In the genomic region with DNA sequence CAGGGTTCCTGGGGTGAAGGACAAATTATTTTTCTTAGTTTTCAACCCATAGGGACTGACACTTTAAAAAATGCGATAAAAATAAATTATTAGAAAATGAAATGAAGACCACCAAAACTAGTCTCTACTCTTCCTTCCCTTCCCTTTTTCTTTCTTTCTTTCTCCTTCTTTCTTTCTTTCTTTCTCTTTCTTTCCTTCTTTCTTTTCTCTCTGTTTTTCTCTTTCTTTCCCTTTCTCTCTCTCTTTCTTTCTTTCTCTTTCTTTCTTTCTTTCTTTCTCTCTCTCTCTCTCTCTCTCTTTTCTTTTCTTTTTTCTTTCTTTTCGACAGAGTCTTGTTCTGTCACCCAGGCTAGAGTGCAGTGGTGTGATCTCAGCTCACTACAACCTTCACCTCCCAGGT, we compare ENCODE assay signal across 27 cellular contexts.
"Had no signal": no experiment of that assay in that cellular context is flagged by ENCODE, and none has a peak within 500 bp of the region (broad histone marks: within the 10 kb centered on the region; RNA-seq: fewer than 3 reads in every experiment).

No MANE protein-coding gene starts in this region.

- H3K4me3 ChIP-seq: gastroesophageal sphincter, hepatocyte, pancreas, prostate gland, sigmoid colon, smooth muscle cell, stomach, transverse colon had no signal

- H3K4me2 ChIP-seq: hepatocyte, smooth muscle cell had no signal

- H2AFZ ChIP-seq: hepatocyte had no signal

- ATAC-seq: gastroesophageal sphincter; left cardiac atrium; pancreas; stimulated activated naive B cell treated with anti-CD40 and anti-IgM and Interleukin-4, amounts not matched to agents 10 μg/mL and 1 μg/mL and 100 μg/mL, for 72 hours had no signal

- H3K4me3 Mint-ChIP-seq: activated naive CD4-positive, alpha-beta T cell treated with anti-CD3 and anti-CD28 coated beads, Interleukin-2, amount 10 ng/mL, durations not matched to agents 7 days and 5 days; activated T-helper 1 cell treated with anti-CD3 and anti-CD28 coated beads, Interleukin-12 subunit alpha, Interleukin-12 subunit beta, Interleukin-2, Interleukin-4 antibody, amounts not matched to agents 30 ng/mL and 10 ng/mL and 1 ng/mL, durations not matched to agents 14 hours and 24 hours and 36 hours; nephron progenitor cell had no signal

- H3K9me3 Mint-ChIP-seq: activated naive CD4-positive, alpha-beta T cell treated with anti-CD3 and anti-CD28 coated beads, Interleukin-2, amount 10 ng/mL, durations not matched to agents 7 days and 5 days; activated T-helper 1 cell treated with anti-CD3 and anti-CD28 coated beads, Interleukin-12 subunit alpha, Interleukin-12 subunit beta, Interleukin-2, Interleukin-4 antibody, amounts not matched to agents 30 ng/mL and 10 ng/mL and 1 ng/mL, durations not matched to agents 14 hours and 24 hours and 36 hours; naive B cell; nephron progenitor cell; stimulated activated naive B cell treated with anti-CD40 and anti-IgM and Interleukin-4, amounts not matched to agents 10 μg/mL and 1 μg/mL and 100 μg/mL, for 72 hours had no signal

- H3K4me1 ChIP-seq: pancreas, prostate gland, transverse colon had no signal

- H3K36me3 Mint-ChIP-seq: activated naive CD4-positive, alpha-beta T cell treated with anti-CD3 and anti-CD28 coated beads, Interleukin-2, amount 10 ng/mL, durations not matched to agents 7 days and 5 days; naive B cell; stimulated activated naive B cell treated with anti-CD40 and anti-IgM and Interleukin-4, amounts not matched to agents 10 μg/mL and 1 μg/mL and 100 μg/mL, for 72 hours had no signal

- H3K27me3 ChIP-seq: neutrophil, pancreas had no signal

- H3K27ac ChIP-seq: gastroesophageal sphincter, hepatocyte, neutrophil, pancreas, prostate gland, sigmoid colon, stomach, transverse colon, VCaP had no signal

- H3K4me1 Mint-ChIP-seq: activated naive CD4-positive, alpha-beta T cell treated with anti-CD3 and anti-CD28 coated beads, Interleukin-2, amount 10 ng/mL, durations not matched to agents 7 days and 5 days had no signal

- H3K36me3 ChIP-seq: gastroesophageal sphincter, neutrophil, pancreas, prostate gland, sigmoid colon, stomach, transverse colon had no signal

- DNase-seq: activated CD4-positive, alpha-beta T cell treated with anti-CD3 and anti-CD28 coated beads for 4 hours; activated CD4-positive, alpha-beta T cell treated with anti-CD3 and anti-CD28 coated beads, Interleukin-2, amount 50 U/mL, for 4 hours; activated CD8-positive, alpha-beta memory T cell treated with anti-CD3 and anti-CD28 coated beads, Interleukin-2, amount 50 U/mL, for 4 hours; activated effector memory CD4-positive, alpha-beta T cell treated with anti-CD3 and anti-CD28 coated beads, Interleukin-2, amount 50 U/mL, for 16 hours; activated naive CD4-positive, alpha-beta T cell treated with anti-CD3 and anti-CD28 coated beads, Interleukin-2, amount 10 ng/mL, durations not matched to agents 7 days and 5 days; activated T-cell treated with anti-CD3 and anti-CD28 coated beads, Interleukin-2, amount 50 U/mL, for 1 hour; amygdala; cerebellar nuclear complex; left cardiac atrium; mammary epithelial cell; naive B cell; pancreas; retina; sigmoid colon; stimulated activated CD4-positive, alpha-beta T cell treated with anti-CD3 and anti-CD28 coated beads, Interleukin-2, amount 100 ng/mL, for 24 hours; stimulated activated naive B cell treated with anti-CD40 and anti-IgM and Interleukin-4, amounts not matched to agents 10 μg/mL and 1 μg/mL and 100 μg/mL, for 72 hours; stomach; T-helper 9 cell; transverse colon had no signal

- H3K9me3 ChIP-seq: gastroesophageal sphincter, neutrophil, pancreas, prostate gland, sigmoid colon, stomach, transverse colon had no signal

- H3K27ac Mint-ChIP-seq: activated naive CD4-positive, alpha-beta T cell treated with anti-CD3 and anti-CD28 coated beads, Interleukin-2, amount 10 ng/mL, durations not matched to agents 7 days and 5 days; activated T-helper 1 cell treated with anti-CD3 and anti-CD28 coated beads, Interleukin-12 subunit alpha, Interleukin-12 subunit beta, Interleukin-2, Interleukin-4 antibody, amounts not matched to agents 30 ng/mL and 10 ng/mL and 1 ng/mL, durations not matched to agents 14 hours and 24 hours and 36 hours; stimulated activated naive B cell treated with anti-CD40 and anti-IgM and Interleukin-4, amounts not matched to agents 10 μg/mL and 1 μg/mL and 100 μg/mL, for 72 hours had no signal

- H3K79me2 ChIP-seq: hepatocyte had no signal
